ENCODE assay signal across 19 cellular contexts in the genomic region with DNA sequence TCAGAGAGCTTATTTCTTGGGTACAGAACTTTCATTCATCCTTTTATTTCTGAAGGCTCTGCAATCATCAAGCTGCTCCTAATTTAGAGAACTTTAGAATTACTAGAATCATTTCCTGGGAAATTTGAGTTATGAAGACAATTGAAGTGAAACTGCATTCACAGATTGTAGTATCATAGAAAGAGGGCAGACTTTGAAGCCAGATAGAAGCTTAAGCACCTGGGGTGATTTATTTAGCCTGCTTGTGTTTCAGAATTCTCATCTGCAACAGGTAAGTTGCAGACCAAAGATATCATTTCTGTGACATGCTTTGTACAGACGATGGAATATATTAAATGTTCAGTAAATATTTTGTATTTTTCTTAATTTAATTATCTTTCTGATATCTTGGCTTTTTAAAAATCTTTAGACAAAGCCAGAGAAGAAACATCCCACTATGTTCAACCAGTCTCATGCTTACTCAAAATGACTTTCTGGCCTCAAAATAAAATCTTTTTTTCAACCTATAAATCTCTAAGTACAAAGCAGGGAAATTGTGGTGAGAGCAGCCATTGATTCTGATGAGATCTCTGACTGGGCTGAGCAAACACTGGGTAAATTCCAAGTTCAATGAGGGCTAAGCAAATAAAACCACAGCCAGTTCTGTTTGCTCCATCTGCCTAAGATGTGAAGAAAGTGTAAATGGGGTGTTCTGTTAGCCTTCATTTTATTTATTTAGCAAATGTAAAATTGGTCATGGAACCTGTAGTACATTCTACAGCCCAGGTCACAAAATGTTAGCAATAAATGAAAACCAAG.
DNase-seq lines count a peak whose midpoint lies in the region; ATAC-seq, FAIRE-seq and TF ChIP-seq lines count a peak whose summit lies in the region.
"Had no signal": no experiment of that assay in that cellular context is flagged by ENCODE, and none has a peak within 500 bp of the region (broad histone marks: within the 10 kb centered on the region; RNA-seq: fewer than 3 reads in every experiment).

No MANE protein-coding gene starts in this region.

- no peak overlapping the region for H3K9ac ChIP-seq in KMS-11

- H3K27ac Mint-ChIP-seq in activated T-cell treated with anti-CD3 and anti-CD28 coated beads, Interleukin-2, amount 50 U/mL, for 24 hours = no peak overlapping the region
- no peak overlapping the region for H3K27ac Mint-ChIP-seq in Caco-2 (ENCODE audit: unreplicated experiment)
- H3K27ac Mint-ChIP-seq: T-helper 1 cell treated with Interleukin-12 subunit alpha and Interleukin-12 subunit beta and Interleukin-4 antibody, amounts not matched to agents 30 μg/mL and 1 μg/mL, for 36 hours had no signal

- H3K4me3 ChIP-seq in KMS-11 (IDR thresholded peaks at IDR 0.05; ENCODE audit: insufficient read depth, low read depth, low read length) = no peak overlapping the region
- H3K4me3 ChIP-seq in Caco-2 (ENCODE audit: low read depth, low read length) = no peak overlapping the region
- H3K4me3 ChIP-seq: K562 had no signal

- TF ChIP-seq CTCF in KMS-11 (conservative IDR thresholded peaks at IDR 0.05; ENCODE audit: low read depth, low read length) (no peak), Caco-2 (IDR thresholded peaks at IDR 0.05; ENCODE audit: insufficient read depth in 1 of 2, low read depth in 1 of 2, low read length in 1 of 2, severe bottlenecking in 1 of 2, unreplicated experiment in 1 of 2) (no peak)

- peak; percentile 70 for DNase-seq in DMS53 treated with DMSO at 0.1 percent for 48 hours (lab: John Stamatoyannopoulos, UW; ENCODE audit: unreplicated experiment)
- peak; percentile 12 for DNase-seq in NCI-H774 (lab: John Stamatoyannopoulos, UW)
- no peak for DNase-seq in left lobe of liver (ENCODE audit: low spot score)
- no peak for DNase-seq in activated T-cell treated with anti-CD3 and anti-CD28 coated beads, Interleukin-2, amount 50 U/mL, for 24 hours
- no peak for DNase-seq in T-helper 9 cell
- DNase-seq in urothelium cell line (ENCODE audit: low spot score) = no peak
- DNase-seq in Caco-2 = no peak
- DNase-seq: C1 segment of cervical spinal cord, EL, H7, NCI-H1694, NCI-H2107, NCI-H226, NCI-H748 treated with DMSO at 0.1 percent for 48 hours, SIG-M5 had no signal

- peak overlapping the region; percentile 42 for H3K4me2 ChIP-seq in KMS-11

- CTCF ChIA-PET in Caco-2 (lab: Charles Lee) = no interaction called here

- no peaks in the 10 kb centered on the region for H3K36me3 Mint-ChIP-seq in activated T-cell treated with anti-CD3 and anti-CD28 coated beads, Interleukin-2, amount 50 U/mL, for 24 hours (ENCODE audit: low read depth)
- H3K36me3 Mint-ChIP-seq in Caco-2 (ENCODE audit: insufficient read depth, unreplicated experiment) = no peaks in the 10 kb centered on the region

- H4K20me1 ChIP-seq in KMS-11 (ENCODE audit: insufficient read depth) = no peaks in the 10 kb centered on the region

- peaks cover 9% of the 10 kb centered on the region for H3K9me3 Mint-ChIP-seq in activated T-cell treated with anti-CD3 and anti-CD28 coated beads, Interleukin-2, amount 50 U/mL, for 24 hours
- no peaks in the 10 kb centered on the region for H3K9me3 Mint-ChIP-seq in Caco-2 (ENCODE audit: unreplicated experiment)

- no peak for FAIRE-seq in urothelium cell line (lab: Jason Lieb, UNC)
- FAIRE-seq: GM19239, K562 had no signal

- intact Hi-C loops in Caco-2 (cut with micrococcal nuclease; ENCODE audit: unreplicated experiment) = no loop called here

- H3K4me1 ChIP-seq in KMS-11 (ENCODE audit: low read depth, poor library complexity, severe bottlenecking) = peaks cover 47% of the 10 kb centered on the region
- no peaks in the 10 kb centered on the region for H3K4me1 ChIP-seq in Caco-2

- no peak overlapping the region for H3K4me3 Mint-ChIP-seq in activated T-cell treated with anti-CD3 and anti-CD28 coated beads, Interleukin-2, amount 50 U/mL, for 24 hours
- H3K4me3 Mint-ChIP-seq in Caco-2 (ENCODE audit: unreplicated experiment) = no peak overlapping the region
- H3K4me3 Mint-ChIP-seq: T-helper 1 cell treated with Interleukin-12 subunit alpha and Interleukin-12 subunit beta and Interleukin-4 antibody, amounts not matched to agents 30 μg/mL and 1 μg/mL, for 36 hours had no signal

- no peaks in the 10 kb centered on the region for H3K36me3 ChIP-seq in KMS-11 (ENCODE audit: insufficient read depth)
- no peaks in the 10 kb centered on the region for H3K36me3 ChIP-seq in Caco-2 (ENCODE audit: control insufficient read depth, insufficient read depth, low read length)

- H3K27ac ChIP-seq in KMS-11 = peak overlapping the region; percentile 61

- no TSS peak for BruUV-seq in Caco-2 (replicated peaks; lab: Mats Ljungman, UMichigan)

- H3K27me3 Mint-ChIP-seq in activated T-cell treated with anti-CD3 and anti-CD28 coated beads, Interleukin-2, amount 50 U/mL, for 24 hours = no peaks in the 10 kb centered on the region
- peaks cover 5% of the 10 kb centered on the region for H3K27me3 Mint-ChIP-seq in Caco-2 (ENCODE audit: insufficient read depth, unreplicated experiment)

- H3K27me3 ChIP-seq in KMS-11 (ENCODE audit: insufficient read depth, low read depth) = no peaks in the 10 kb centered on the region
- H3K27me3 ChIP-seq in Caco-2 (replicated peaks; ENCODE audit: control insufficient read depth, insufficient read depth, low read length) = no peaks in the 10 kb centered on the region

- no peaks in the 10 kb centered on the region for H3K4me1 Mint-ChIP-seq in activated T-cell treated with anti-CD3 and anti-CD28 coated beads, Interleukin-2, amount 50 U/mL, for 24 hours (ENCODE audit: low read depth)
- H3K4me1 Mint-ChIP-seq in Caco-2 (ENCODE audit: low read depth, unreplicated experiment) = no peaks in the 10 kb centered on the region

- peak; percentile 98 for ATAC-seq in left lobe of liver
- ATAC-seq: K562 had no signal

- POLR2A ChIA-PET in Caco-2 (lab: Charles Lee) = no interaction called here

- H2AFZ ChIP-seq in KMS-11 (ENCODE audit: low read depth) = no peak overlapping the region

- H3K9me3 ChIP-seq in Caco-2 = no peaks in the 10 kb centered on the region

- H3K79me2 ChIP-seq in KMS-11 (ENCODE audit: insufficient read depth, low read depth) = no peaks in the 10 kb centered on the region

Comparison
In these comparisons a context has a peak if more than half of its experiments do, and no peak if none do; other contexts are left out.
1. DNase-seq: peak in DMS53 treated with DMSO at 0.1 percent for 48 hours (single experiment) and NCI-H774 (single experiment); none in left lobe of liver (single experiment), activated T-cell treated with anti-CD3 and anti-CD28 coated beads, Interleukin-2, amount 50 U/mL, for 24 hours (single experiment), T-helper 9 cell (single experiment), urothelium cell line (single experiment) and Caco-2 (0 of 2).